ENCODE assay signal across 8 cellular contexts in the genomic region with DNA sequence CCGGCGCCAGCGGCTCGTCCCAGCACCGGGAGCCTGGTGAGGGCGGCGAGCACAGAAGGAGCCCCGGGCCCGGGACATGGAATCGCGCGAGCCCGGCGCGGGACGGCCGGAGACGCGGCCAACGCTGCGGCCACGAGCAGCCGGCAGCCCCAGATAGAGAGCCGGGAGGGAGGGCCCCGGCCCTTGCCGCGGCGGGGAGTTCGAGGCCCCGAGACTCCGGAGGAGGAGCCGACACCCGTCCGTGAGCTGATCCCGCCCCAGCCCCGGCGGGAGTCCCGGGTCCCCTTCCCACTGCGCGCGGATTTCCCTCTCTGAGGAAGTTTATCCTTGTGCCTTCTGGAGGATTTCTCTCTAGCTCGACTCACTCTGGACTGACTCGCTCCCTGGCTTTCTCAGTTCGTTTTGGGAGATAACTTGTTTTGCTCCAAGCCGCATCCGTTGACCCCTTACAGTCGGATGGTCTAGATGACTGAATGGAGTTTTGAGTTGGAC. TPM values are rescaled to one million over a fixed set of nuclear protein-coding genes. Genes with fewer than 3 reads are reported as not detected.
DNase-seq lines count a peak whose midpoint lies in the region; ATAC-seq and TF ChIP-seq lines count a peak whose summit lies in the region.

No MANE protein-coding gene starts in this region.

- no peaks in the 10 kb centered on the region for H3K9me3 ChIP-seq in CD8-positive, alpha-beta memory T cell (ENCODE audit: low read length)

- peaks cover 0 to 4% (median 3%) of the 10 kb centered on the region in 3 donors for H3K36me3 Mint-ChIP-seq in CD8-positive, alpha-beta memory T cell
- peaks cover 2% of the 10 kb centered on the region for H3K36me3 Mint-ChIP-seq in activated CD8-positive, alpha-beta T cell treated with anti-CD3 and anti-CD28 coated beads, Interleukin-2, amount 10 ng/mL, durations not matched to agents 7 days and 5 days (ENCODE audit: low read depth)
- H3K36me3 Mint-ChIP-seq in neural crest cell (ENCODE audit: low read depth) = no peaks in the 10 kb centered on the region

- peak overlapping the region; percentile 90 to 95 (median 92) for H3K4me3 Mint-ChIP-seq in CD8-positive, alpha-beta memory T cell
- peak overlapping the region; percentile 85 for H3K4me3 Mint-ChIP-seq in activated CD8-positive, alpha-beta T cell treated with anti-CD3 and anti-CD28 coated beads, Interleukin-2, amount 10 ng/mL, durations not matched to agents 7 days and 5 days
- H3K4me3 Mint-ChIP-seq in neural crest cell = peak overlapping the region; percentile 97

- no peaks in the 10 kb centered on the region for H3K36me3 ChIP-seq in CD8-positive, alpha-beta memory T cell (ENCODE audit: insufficient read depth, low read length)

- H3K4me1 ChIP-seq in CD8-positive, alpha-beta memory T cell (ENCODE audit: insufficient read depth, low read length) = peaks cover 25% of the 10 kb centered on the region

- H3K9me3 Mint-ChIP-seq in CD8-positive, alpha-beta memory T cell = peaks cover 0 to 3% (median 0%) of the 10 kb centered on the region in 5 donors
- H3K9me3 Mint-ChIP-seq in activated CD8-positive, alpha-beta T cell treated with anti-CD3 and anti-CD28 coated beads, Interleukin-2, amount 10 ng/mL, durations not matched to agents 7 days and 5 days (ENCODE audit: insufficient read depth) = no peaks in the 10 kb centered on the region
- no peaks in the 10 kb centered on the region for H3K9me3 Mint-ChIP-seq in neural crest cell

- peak overlapping the region; percentile 64 for H3K27ac ChIP-seq in CD8-positive, alpha-beta memory T cell (ENCODE audit: low read depth, low read length)

- H3K4me3 ChIP-seq in CD8-positive, alpha-beta memory T cell (ENCODE audit: low read length) = peak overlapping the region; percentile 78

- TF ChIP-seq CTCF in neural crest cell (conservative IDR thresholded peaks at IDR 0.05) = no peak

- peaks cover 26 to 51% (median 43%) of the 10 kb centered on the region in 3 donors for H3K4me1 Mint-ChIP-seq in CD8-positive, alpha-beta memory T cell
- peaks cover 31% of the 10 kb centered on the region for H3K4me1 Mint-ChIP-seq in activated CD8-positive, alpha-beta T cell treated with anti-CD3 and anti-CD28 coated beads, Interleukin-2, amount 10 ng/mL, durations not matched to agents 7 days and 5 days (ENCODE audit: low read depth)
- peaks cover 39% of the 10 kb centered on the region for H3K4me1 Mint-ChIP-seq in neural crest cell

- H3K27me3 Mint-ChIP-seq in CD8-positive, alpha-beta memory T cell = peaks cover 10 to 47% of the 10 kb centered on the region in 2 donors
- peaks cover 52% of the 10 kb centered on the region for H3K27me3 Mint-ChIP-seq in activated CD8-positive, alpha-beta T cell treated with anti-CD3 and anti-CD28 coated beads, Interleukin-2, amount 10 ng/mL, durations not matched to agents 7 days and 5 days (ENCODE audit: low read depth)
- no peaks in the 10 kb centered on the region for H3K27me3 Mint-ChIP-seq in neural crest cell (ENCODE audit: low read depth)

- peak; percentile 34 for ATAC-seq in GM21423 (IDR thresholded peaks at IDR 0.05; ENCODE audit: unreplicated experiment)
- peak; percentile 64 for ATAC-seq in activated CD8-positive, alpha-beta T cell treated with anti-CD3 and anti-CD28 coated beads, Interleukin-2, amount 10 ng/mL, durations not matched to agents 7 days and 5 days

- peaks cover 24% of the 10 kb centered on the region for H3K27me3 ChIP-seq in CD8-positive, alpha-beta memory T cell (ENCODE audit: insufficient read depth, low read length, poor library complexity, severe bottlenecking)

- POLR2A ChIA-PET in CD8-positive, alpha-beta memory T cell (lab: Charles Lee) = interaction anchor here (1.4 to 1.6 kb wide), 2 partner anchors 121 to 348 kb away, joined by 5 read pairs; no protein-coding TSS in a partner anchor
- POLR2A ChIA-PET in activated CD8-positive, alpha-beta T cell treated with anti-CD3 and anti-CD28 coated beads, Interleukin-2, amount 10 ng/mL, durations not matched to agents 7 days and 5 days (lab: Charles Lee) = no interaction called here

- DNase-seq in CD8-positive, alpha-beta memory T cell = peak in 2 of 5 donors; percentile 6 to 52
- DNase-seq in KG1 (lab: John Stamatoyannopoulos, UW) = peak; percentile 31
- DNase-seq in activated CD8-positive, alpha-beta T cell treated with anti-CD3 and anti-CD28 coated beads, Interleukin-2, amount 10 ng/mL, durations not matched to agents 7 days and 5 days = peak; percentile 40
- DNase-seq in fibroblast of peridontal ligament (ENCODE audit: extremely low read depth) = peak; percentile 33
- DNase-seq in neural crest cell (ENCODE audit: low read depth, low spot score) = peak; percentile 49
- DNase-seq in SKM-1 (lab: John Stamatoyannopoulos, UW; ENCODE audit: unreplicated experiment) = no peak
- no peak for DNase-seq in NCI-H774 (lab: John Stamatoyannopoulos, UW)

- peak overlapping the region in 7 of 8 donors; percentile 18 to 94 (median 78) for H3K27ac Mint-ChIP-seq in CD8-positive, alpha-beta memory T cell
- peak overlapping the region; percentile 70 for H3K27ac Mint-ChIP-seq in activated CD8-positive, alpha-beta T cell treated with anti-CD3 and anti-CD28 coated beads, Interleukin-2, amount 10 ng/mL, durations not matched to agents 7 days and 5 days
- H3K27ac Mint-ChIP-seq in neural crest cell (ENCODE audit: unreplicated experiment) = peak overlapping the region; percentile 89

- CTCF ChIA-PET in CD8-positive, alpha-beta memory T cell (lab: Charles Lee) = interaction anchor here (5.1 kb wide), 1 partner anchor 348 kb away, joined by 46 read pairs; no protein-coding TSS in a partner anchor
- CTCF ChIA-PET in activated CD8-positive, alpha-beta T cell treated with anti-CD3 and anti-CD28 coated beads, Interleukin-2, amount 10 ng/mL, durations not matched to agents 7 days and 5 days (lab: Charles Lee) = interaction anchor here (0.7 to 1.7 kb wide), 2 partner anchors 10 to 120 kb away, joined by 3 to 5 read pairs; no protein-coding TSS in a partner anchor

RNA-seq across cellular contexts. Expression of gene ARHGEF12, which starts 0.5 kb away (rescaled TPM):
- 10 to 100 TPM; 30.1 to 31.0 TPM for total RNA-seq in CD8-positive, alpha-beta memory T cell
- polyA plus RNA-seq in CD8-positive, alpha-beta memory T cell = 4.6 TPM
- 10 to 100 TPM in 1 of 2 experiments, 1 to 10 TPM in 1; 9.6 to 10.0 TPM for total RNA-seq in activated CD8-positive, alpha-beta T cell treated with anti-CD3 and anti-CD28 coated beads, Interleukin-2, amount 10 ng/mL, durations not matched to agents 7 days and 5 days
- total RNA-seq in neural crest cell = 66.1 and 66.2 TPM in 2 replicates

RNA-seq across cellular contexts. Expression of gene TLCD5, which starts 11.6 kb away (rescaled TPM):
- 1 to 10 TPM; 1.5 to 1.7 TPM for total RNA-seq in CD8-positive, alpha-beta memory T cell
- polyA plus RNA-seq in CD8-positive, alpha-beta memory T cell = 0.16 TPM
- under 1 TPM; 0.08 TPM for total RNA-seq in activated CD8-positive, alpha-beta T cell treated with anti-CD3 and anti-CD28 coated beads, Interleukin-2, amount 10 ng/mL, durations not matched to agents 7 days and 5 days
- 16.7 and 16.8 TPM in 2 replicates for total RNA-seq in neural crest cell

Comparison
In these comparisons a context has a peak if more than half of its experiments do, and no peak if none do; other contexts are left out.
1. DNase-seq: peak in KG1 (single experiment), activated CD8-positive, alpha-beta T cell treated with anti-CD3 and anti-CD28 coated beads, Interleukin-2, amount 10 ng/mL, durations not matched to agents 7 days and 5 days (single experiment), fibroblast of peridontal ligament (single experiment) and neural crest cell (single experiment); none in SKM-1 (single experiment) and NCI-H774 (single experiment).
2. Peak in every context shown above with its lines, with median percentiles within 50 percentile points of each other: H3K27ac Mint-ChIP-seq and H3K4me3 Mint-ChIP-seq.